In genomic region chr19:58350001-58350801, GRCh38 we compare ENCODE assay signal across 17 cellular contexts. TPM values are rescaled to one million over a fixed set of nuclear protein-coding genes. Genes with fewer than 3 reads are reported as not detected.
DNase-seq lines count a peak whose midpoint lies in the region; TF ChIP-seq lines count a peak whose summit lies in the region.
"Had no signal": no experiment of that assay in that cellular context is flagged by ENCODE, and none has a peak within 500 bp of the region (broad histone marks: within the 10 kb centered on the region; RNA-seq: fewer than 3 reads in every experiment).

No MANE protein-coding gene starts in this region.

- intact Hi-C loops in left ventricle myocardium inferior (cut with micrococcal nuclease), result no loop called here
- intact Hi-C loops in posterior vena cava (cut with DNase I), result no loop called here

- no peak overlapping the region for H3K27ac ChIP-seq in left ventricle myocardium inferior (replicated peaks)
- H3K27ac ChIP-seq: RWPE1, vagina had no signal

- H3K36me3 ChIP-seq in H7 (replicated peaks; ENCODE audit: control insufficient read depth, insufficient read depth, low read length), result no peaks in the 10 kb centered on the region
- no peaks in the 10 kb centered on the region for H3K36me3 ChIP-seq in left ventricle myocardium inferior
- H3K36me3 ChIP-seq: vagina had no signal

- H3K27me3 ChIP-seq in H7 (ENCODE audit: control insufficient read depth, insufficient read depth, low read length) (peaks cover 9% of the 10 kb centered on the region), left ventricle myocardium inferior (ENCODE audit: low read depth) (peaks cover 100% of the 10 kb centered on the region)
- H3K27me3 ChIP-seq: vagina had no signal

- no peaks in the 10 kb centered on the region for H3K9me3 ChIP-seq in left ventricle myocardium inferior (replicated peaks)
- H3K9me3 ChIP-seq: vagina had no signal

- peaks cover 36% of the 10 kb centered on the region for H3K4me1 ChIP-seq in left ventricle myocardium inferior

- H3K4me3 ChIP-seq in H7 (ENCODE audit: insufficient read depth, low read depth, low read length) (no peak overlapping the region), left ventricle myocardium inferior (peak overlapping the region; percentile 45)
- H3K4me3 ChIP-seq: vagina had no signal

- DNase-seq in H7 (peak; percentile 55), amniotic epithelial cell (ENCODE audit: low read depth) (peak; percentile 13), left ventricle myocardium inferior (no peak), posterior vena cava (ENCODE audit: low spot score) (peak; percentile 81), D341Med (ENCODE audit: low spot score) (no peak)
- no peak for DNase-seq in activated effector memory CD4-positive, alpha-beta T cell treated with anti-CD3 and anti-CD28 coated beads, Interleukin-2, amount 50 U/mL, for 16 hours
- no peak for DNase-seq in activated naive CD4-positive, alpha-beta T cell (lab: John Stamatoyannopoulos, UW)
- DNase-seq: activated CD4-positive, CD25-positive, alpha-beta regulatory T cell treated with anti-CD3 and anti-CD28 coated beads, Interleukin-2, amount 50 U/mL, for 72 hours; activated T-cell treated with anti-CD3 and anti-CD28 coated beads for 4 hours; amygdala; DND-41; mesendoderm; NCI-H774; nucleus accumbens; small intestine had no signal

- TF ChIP-seq CTCF in left ventricle myocardium inferior (IDR thresholded peaks at IDR 0.05; ENCODE audit: borderline replicate concordance), result peak; percentile 23

RNA-seq across cellular contexts. Expression of gene A1BG, which starts 3.1 kb away (rescaled TPM):
- total RNA-seq in H7 (2014; rRNA removed; shearing (Covaris generic)), result 33.8 and 45.5 TPM in 2 replicates
- total RNA-seq in left ventricle myocardium inferior (3.7 TPM), posterior vena cava (10 to 100 TPM; 11.7 to 17.5 TPM)

RNA-seq across cellular contexts. Expression of gene ZNF497, which starts 12.3 kb away (rescaled TPM):
- 3.0 and 3.2 TPM in 2 replicates for total RNA-seq in H7 (2014; rRNA removed; shearing (Covaris generic))
- total RNA-seq in left ventricle myocardium inferior, result 0.41 TPM
- total RNA-seq in posterior vena cava, result under 1 TPM; 0.14 to 0.69 TPM

RNA-seq across cellular contexts. Expression of gene ZSCAN22, which starts 23.4 kb away (rescaled TPM):
- 2.6 and 2.7 TPM in 2 replicates for total RNA-seq in H7 (2014; rRNA removed; shearing (Covaris generic))
- total RNA-seq in left ventricle myocardium inferior (1.8 TPM), posterior vena cava (1 to 10 TPM; 2.5 to 2.6 TPM)

RNA-seq across cellular contexts. Expression of gene ZNF837, which starts 30.6 kb away (rescaled TPM):
- 4.4 and 7.7 TPM in 2 replicates for total RNA-seq in H7 (2014; rRNA removed; shearing (Covaris generic))
- 0.19 TPM for total RNA-seq in left ventricle myocardium inferior
- total RNA-seq in posterior vena cava, result 1 to 10 TPM in 1 of 2 donors, under 1 TPM in 1; 0.86 to 1.0 TPM

RNA-seq across cellular contexts. Expression of gene RPS5, which starts 36.9 kb away (rescaled TPM):
- 2,794 and 2,937 TPM in 2 replicates for total RNA-seq in H7 (2014; rRNA removed; shearing (Covaris generic))
- total RNA-seq in left ventricle myocardium inferior (496 TPM), posterior vena cava (100 to 1,000 TPM; 714 to 768 TPM)

Comparison
In these comparisons a context has a peak if more than half of its experiments do, and no peak if none do; other contexts are left out.
1. DNase-seq: peak in H7 (single experiment), amniotic epithelial cell (single experiment) and posterior vena cava (single experiment); none in left ventricle myocardium inferior (single experiment), activated effector memory CD4-positive, alpha-beta T cell treated with anti-CD3 and anti-CD28 coated beads, Interleukin-2, amount 50 U/mL, for 16 hours (single experiment), D341Med (single experiment) and activated naive CD4-positive, alpha-beta T cell (0 of 4).